9 cellular contexts compared by ENCODE assay signal in the genomic region with DNA sequence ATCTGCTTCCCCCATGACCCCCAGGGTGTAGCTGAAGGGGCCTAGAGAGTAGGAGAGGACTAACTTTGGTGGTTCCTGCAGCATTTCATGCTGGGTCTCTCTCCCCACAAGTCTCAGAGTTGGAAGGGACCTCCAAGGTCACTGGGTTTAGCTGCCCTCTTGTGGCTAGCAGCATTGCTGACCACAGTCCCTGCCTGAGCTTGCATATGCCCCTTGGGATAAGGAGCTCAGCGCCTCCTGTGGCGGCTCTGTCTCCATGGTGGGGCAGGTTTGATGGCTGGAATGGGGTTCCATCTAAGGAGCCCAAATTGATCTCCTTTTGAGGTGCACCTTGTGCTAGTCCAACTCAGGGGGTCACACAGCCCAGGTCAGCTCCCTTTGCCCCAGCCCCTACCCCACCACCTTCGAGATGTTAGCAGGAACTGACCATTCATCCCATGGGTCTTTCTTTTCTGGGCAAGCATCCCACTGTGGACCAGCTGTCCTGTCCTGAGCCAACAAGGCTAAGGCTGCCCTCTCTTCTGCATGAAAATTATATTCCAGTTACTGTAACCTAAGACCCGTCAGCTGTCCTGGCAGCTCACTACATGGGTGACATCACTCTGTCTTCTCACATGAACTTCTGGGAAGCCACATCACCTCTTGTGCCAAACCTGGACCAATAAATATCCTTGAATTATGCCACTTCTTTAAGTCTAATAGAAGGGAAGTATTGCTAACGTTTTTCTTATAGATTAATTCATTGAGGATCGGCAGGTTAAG.
A peak's percentile ranks its signal among the peaks of the same experiment; 100 is the strongest.
DNase-seq lines count a peak whose midpoint lies in the region; ATAC-seq, FAIRE-seq and TF ChIP-seq lines count a peak whose summit lies in the region.
"Had no signal": no experiment of that assay in that cellular context is flagged by ENCODE, and none has a peak within 500 bp of the region (broad histone marks: within the 10 kb centered on the region; RNA-seq: fewer than 3 reads in every experiment).

No MANE protein-coding gene starts in this region.

- DNase-seq in H54 (ENCODE audit: insufficient read length, low spot score), result peak; percentile 52
- peak; percentile 74 for DNase-seq in RPMI7951 (ENCODE audit: low read depth)
- DNase-seq in glomerular visceral epithelial cell (ENCODE audit: extremely low spot score), result peak; percentile 18
- no peak for DNase-seq in breast epithelium (ENCODE audit: low spot score in 2 of 2)
- DNase-seq in T-helper 1 cell, result no peak
- DNase-seq in activated CD4-positive, alpha-beta T cell treated with anti-CD3 and anti-CD28 coated beads, Interleukin-2, amount 10 ng/mL, durations not matched to agents 7 days and 5 days, result no peak

- peak overlapping the region; percentile 78 for H3K27ac ChIP-seq in skeletal muscle tissue (ENCODE audit: low read depth, low read length)
- no peak overlapping the region for H3K27ac ChIP-seq in breast epithelium

- no peak for TF ChIP-seq POLR2A in H54 (IDR thresholded peaks at IDR 0.05; ENCODE audit: low read depth, low read length)
- no peak for TF ChIP-seq POLR2A in breast epithelium (IDR thresholded peaks at IDR 0.05)

- no peak for FAIRE-seq in H54 (lab: Jason Lieb, UNC)

- no peak overlapping the region for H3K9ac ChIP-seq in skeletal muscle tissue (ENCODE audit: low read depth in 1 of 3, low read length in 3 of 3)

- H3K36me3 ChIP-seq in skeletal muscle tissue (ENCODE audit: control insufficient read depth in 3 of 3, insufficient read depth in 3 of 3, low read length in 3 of 3) (no peaks in the 10 kb centered on the region), breast epithelium (no peaks in the 10 kb centered on the region)

- intact Hi-C loops in breast epithelium (cut with DNase I; ENCODE audit: low total_unique reads), result no loop called here

- no peaks in the 10 kb centered on the region for H3K36me3 Mint-ChIP-seq in activated CD4-positive, alpha-beta T cell treated with anti-CD3 and anti-CD28 coated beads, Interleukin-2, amount 10 ng/mL, durations not matched to agents 7 days and 5 days (ENCODE audit: low read depth)
- H3K36me3 Mint-ChIP-seq: memory B cell had no signal

- TF ChIP-seq CTCF in breast epithelium (IDR thresholded peaks at IDR 0.05), result no peak

- H3K27ac Mint-ChIP-seq in activated CD4-positive, alpha-beta T cell treated with anti-CD3 and anti-CD28 coated beads, Interleukin-2, amount 10 ng/mL, durations not matched to agents 7 days and 5 days, result no peak overlapping the region
- H3K27ac Mint-ChIP-seq: memory B cell had no signal

- H3K9me3 Mint-ChIP-seq in activated CD4-positive, alpha-beta T cell treated with anti-CD3 and anti-CD28 coated beads, Interleukin-2, amount 10 ng/mL, durations not matched to agents 7 days and 5 days, result no peaks in the 10 kb centered on the region
- H3K9me3 Mint-ChIP-seq: memory B cell had no signal

- POLR2A ChIA-PET in activated CD4-positive, alpha-beta T cell treated with anti-CD3 and anti-CD28 coated beads, Interleukin-2, amount 10 ng/mL, durations not matched to agents 7 days and 5 days (lab: Charles Lee), result no interaction called here

- no peak overlapping the region for H3K4me3 Mint-ChIP-seq in activated CD4-positive, alpha-beta T cell treated with anti-CD3 and anti-CD28 coated beads, Interleukin-2, amount 10 ng/mL, durations not matched to agents 7 days and 5 days
- H3K4me3 Mint-ChIP-seq: memory B cell had no signal

- no peak for ATAC-seq in HG03571 (IDR thresholded peaks at IDR 0.05; ENCODE audit: unreplicated experiment)

- no peaks in the 10 kb centered on the region for H3K9me3 ChIP-seq in skeletal muscle tissue (ENCODE audit: control insufficient read depth in 3 of 3, low read length in 3 of 3)
- H3K9me3 ChIP-seq in breast epithelium, result no peaks in the 10 kb centered on the region

- H3K4me1 ChIP-seq in skeletal muscle tissue (ENCODE audit: control insufficient read depth in 3 of 3, insufficient read depth in 3 of 3, low read length in 3 of 3) (peaks cover 18 to 46% (median 33%) of the 10 kb centered on the region in 3 donors), breast epithelium (no peaks in the 10 kb centered on the region)

- no peaks in the 10 kb centered on the region for H3K27me3 Mint-ChIP-seq in activated CD4-positive, alpha-beta T cell treated with anti-CD3 and anti-CD28 coated beads, Interleukin-2, amount 10 ng/mL, durations not matched to agents 7 days and 5 days
- H3K27me3 Mint-ChIP-seq: memory B cell had no signal

- no peaks in the 10 kb centered on the region for H3K27me3 ChIP-seq in skeletal muscle tissue (ENCODE audit: control insufficient read depth in 3 of 3, insufficient read depth in 3 of 3, low read length in 3 of 3)
- no peaks in the 10 kb centered on the region for H3K27me3 ChIP-seq in breast epithelium

- peaks cover 20% of the 10 kb centered on the region for H3K4me1 Mint-ChIP-seq in activated CD4-positive, alpha-beta T cell treated with anti-CD3 and anti-CD28 coated beads, Interleukin-2, amount 10 ng/mL, durations not matched to agents 7 days and 5 days

- H3K4me3 ChIP-seq in skeletal muscle tissue (ENCODE audit: low read length in 3 of 3), result peak overlapping the region in 2 of 3 donors; percentile 9 to 22
- no peak overlapping the region for H3K4me3 ChIP-seq in breast epithelium

- CTCF ChIA-PET in activated CD4-positive, alpha-beta T cell treated with anti-CD3 and anti-CD28 coated beads, Interleukin-2, amount 10 ng/mL, durations not matched to agents 7 days and 5 days (lab: Charles Lee), result interaction anchor here (0.8 to 1.3 kb wide), 3 partner anchors 8 to 13 kb away, joined by 3 read pairs; no protein-coding TSS in a partner anchor

Comparison
In these comparisons a context has a peak if more than half of its experiments do, and no peak if none do; other contexts are left out.
1. DNase-seq: peak in H54 (single experiment), RPMI7951 (single experiment) and glomerular visceral epithelial cell (single experiment); none in breast epithelium (0 of 2), T-helper 1 cell (0 of 5) and activated CD4-positive, alpha-beta T cell treated with anti-CD3 and anti-CD28 coated beads, Interleukin-2, amount 10 ng/mL, durations not matched to agents 7 days and 5 days (single experiment).
2. H3K4me3 ChIP-seq: peak in skeletal muscle tissue (2 of 3); none in breast epithelium (0 of 3).